ENCODE assay signal across 25 cellular contexts in the genomic region with DNA sequence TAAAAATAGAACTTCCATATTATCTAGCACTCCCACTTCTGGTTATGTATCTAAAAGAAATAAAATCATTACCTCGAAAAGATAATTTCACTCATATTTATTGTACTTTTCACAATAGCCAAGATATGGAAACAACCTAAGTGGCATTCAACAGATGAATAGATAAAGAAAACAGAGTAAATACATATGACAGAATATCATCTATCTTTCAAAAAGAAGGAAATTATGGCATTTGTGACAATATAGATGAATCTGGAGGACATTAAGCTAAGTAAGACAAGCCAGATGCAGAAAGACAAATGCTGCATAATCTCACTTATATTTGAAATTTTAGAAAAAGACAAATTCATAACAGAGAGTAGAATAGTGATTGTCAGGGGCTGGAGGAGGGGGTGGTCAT.
"Had no signal": no experiment of that assay in that cellular context is flagged by ENCODE, and none has a peak within 500 bp of the region (broad histone marks: within the 10 kb centered on the region; RNA-seq: fewer than 3 reads in every experiment).

No MANE protein-coding gene starts in this region.

- H2AFZ ChIP-seq: hepatocyte had no signal

- H3K4me3 ChIP-seq: colonic mucosa, coronary artery, dorsolateral prefrontal cortex, esophagus muscularis mucosa, esophagus squamous epithelium, gastrocnemius medialis, gastroesophageal sphincter, heart left ventricle, heart right ventricle, hepatocyte had no signal

- H3K36me3 ChIP-seq: colonic mucosa, esophagus muscularis mucosa, esophagus squamous epithelium, gastrocnemius medialis, gastroesophageal sphincter, heart left ventricle, heart right ventricle had no signal

- ATAC-seq: effector memory CD8-positive, alpha-beta T cell; esophagus mucosa; foreskin keratinocyte; gastrocnemius medialis; gastroesophageal sphincter; heart left ventricle; heart right ventricle had no signal

- H3K4me1 ChIP-seq: colonic mucosa, esophagus muscularis mucosa, esophagus squamous epithelium, foreskin keratinocyte, gastrocnemius medialis, gastroesophageal sphincter, heart left ventricle, heart right ventricle had no signal

- H3K79me2 ChIP-seq: hepatocyte had no signal

- H3K9me3 ChIP-seq: colonic mucosa, esophagus muscularis mucosa, esophagus squamous epithelium, gastrocnemius medialis, gastroesophageal sphincter, heart left ventricle, heart right ventricle had no signal

- H3K4me2 ChIP-seq: hepatocyte had no signal

- H3K27me3 ChIP-seq: colonic mucosa, dorsolateral prefrontal cortex, esophagus muscularis mucosa, esophagus squamous epithelium, foreskin keratinocyte, gastrocnemius medialis, gastroesophageal sphincter, heart left ventricle, heart right ventricle, hepatocyte had no signal

- DNase-seq: colonic mucosa; cortex of kidney; dermis blood vessel endothelial cell; dorsolateral prefrontal cortex; effector CD4-positive, alpha-beta T cell; effector CD8-positive, alpha-beta T cell; effector memory CD4-positive, alpha-beta T cell; effector memory CD8-positive, alpha-beta T cell; endodermal cell; erythroblast; esophagus squamous epithelium; foreskin fibroblast; foreskin keratinocyte; foreskin melanocyte; gastrocnemius medialis; glutamatergic neuron; head of caudate nucleus; heart left ventricle; heart right ventricle had no signal

- H3K27ac ChIP-seq: colonic mucosa, coronary artery, dorsolateral prefrontal cortex, epithelial cell of prostate, esophagus muscularis mucosa, esophagus squamous epithelium, foreskin keratinocyte, gastrocnemius medialis, gastroesophageal sphincter, heart left ventricle, heart right ventricle, hepatocyte had no signal
